Comparison of ENCODE assay signal across 8 cellular contexts in the genomic region with DNA sequence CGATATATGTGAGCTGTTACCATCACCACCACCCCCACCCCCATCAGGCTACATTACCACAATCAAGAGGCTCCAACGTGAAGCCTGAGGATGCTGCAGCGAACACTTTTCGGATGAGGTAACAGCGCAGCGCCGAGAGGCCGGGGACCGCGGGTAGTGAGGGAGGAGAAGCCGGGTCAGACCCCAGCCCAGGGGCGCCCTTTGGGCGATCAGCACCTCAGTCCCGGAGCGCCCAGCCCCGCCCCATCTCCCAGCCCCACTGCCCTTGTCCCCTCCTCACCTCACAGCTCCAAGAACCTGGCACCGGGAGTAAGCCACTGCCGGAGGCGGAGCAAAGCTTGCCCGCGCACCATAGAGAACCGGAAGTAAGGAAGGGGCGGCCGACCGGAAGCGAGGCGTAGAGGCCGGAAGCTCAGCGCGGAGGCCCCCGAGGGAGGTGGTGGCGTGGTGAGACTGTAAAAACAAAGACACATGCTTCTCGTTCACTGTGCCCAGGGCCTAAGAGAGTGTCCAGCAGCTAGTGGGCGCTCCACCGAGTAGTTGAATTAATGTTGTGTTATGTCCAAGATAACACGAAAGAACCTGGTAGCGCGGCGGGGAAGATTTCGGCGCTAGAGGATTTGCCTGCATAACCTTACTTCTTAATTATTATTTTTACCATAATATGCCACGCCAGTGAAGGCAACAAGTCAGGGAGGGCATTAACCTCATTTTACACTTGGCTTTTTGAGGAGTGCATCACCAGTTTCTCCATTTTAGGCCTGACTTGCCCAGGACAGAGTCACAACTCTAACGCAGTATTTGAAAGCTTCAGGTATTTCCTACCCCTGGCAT. TPM values are rescaled to one million over a fixed set of nuclear protein-coding genes. Genes with fewer than 3 reads are reported as not detected.
DNase-seq lines count a peak whose midpoint lies in the region; ATAC-seq lines count a peak whose summit lies in the region.

TSS of gene THOC5 (minus strand) at position 367 of the 834 bp plus-strand sequence. CDS start 4,610 bp downstream, outside the sequence.

- H3K23ac ChIP-seq in mesendoderm (ENCODE audit: low read length): peak within 1 kb of the TSS; percentile 0

- no peak within 1 kb of the TSS for H4K5ac ChIP-seq in mesendoderm (ENCODE audit: low read length)

- ATAC-seq in GM21390 (IDR thresholded peaks at IDR 0.05; ENCODE audit: unreplicated experiment): peak; percentile 88
- peak; percentile 98 for ATAC-seq in activated CD8-positive, alpha-beta memory T cell treated with anti-CD3 and anti-CD28 coated beads, Interleukin-2, amount 10 ng/mL, durations not matched to agents 7 days and 5 days

- H3K79me2 ChIP-seq in mesendoderm (ENCODE audit: control insufficient read depth, insufficient read depth, low read length): peaks cover 5% of the 10 kb centered on the region

- peak within 1 kb of the TSS; percentile 83 for H3K18ac ChIP-seq in mesendoderm (ENCODE audit: low read length)

- H3K27ac ChIP-seq in HUES48 (ENCODE audit: low read depth, low read length): peak within 1 kb of the TSS; percentile 90
- peak within 1 kb of the TSS; percentile 71 for H3K27ac ChIP-seq in mesendoderm (ENCODE audit: low read depth, low read length)

- no peak within 1 kb of the TSS for H4K8ac ChIP-seq in mesendoderm (ENCODE audit: low read depth, low read length)

- no peaks in the 10 kb centered on the region for H3K4me1 ChIP-seq in HUES48 (ENCODE audit: control insufficient read depth, insufficient read depth, low read length)
- H3K4me1 ChIP-seq in NT2/D1 (ENCODE audit: insufficient read depth, insufficient read length): no peaks in the 10 kb centered on the region
- no peaks in the 10 kb centered on the region for H3K4me1 ChIP-seq in endocrine pancreas (ENCODE audit: control insufficient read depth, insufficient read depth, low read length)
- no peaks in the 10 kb centered on the region for H3K4me1 ChIP-seq in mesendoderm (ENCODE audit: control insufficient read depth, low read depth, low read length)

- peak within 1 kb of the TSS; percentile 41 for H3K4me2 ChIP-seq in mesendoderm (ENCODE audit: low read length)

- no peak within 1 kb of the TSS for H2BK120ac ChIP-seq in mesendoderm (ENCODE audit: low read depth, low read length)

- H3K9me3 Mint-ChIP-seq in activated CD8-positive, alpha-beta memory T cell treated with anti-CD3 and anti-CD28 coated beads, Interleukin-2, amount 10 ng/mL, durations not matched to agents 7 days and 5 days (ENCODE audit: low read depth): no peaks in the 10 kb centered on the region

- H3K4me1 Mint-ChIP-seq in activated CD8-positive, alpha-beta memory T cell treated with anti-CD3 and anti-CD28 coated beads, Interleukin-2, amount 10 ng/mL, durations not matched to agents 7 days and 5 days: peaks cover 12% of the 10 kb centered on the region

- H2BK5ac ChIP-seq in mesendoderm (ENCODE audit: low read length): no peak within 1 kb of the TSS

- peaks cover 11% of the 10 kb centered on the region for H3K79me1 ChIP-seq in mesendoderm (ENCODE audit: low read length)

- H3K56ac ChIP-seq in mesendoderm (ENCODE audit: low read length): peak within 1 kb of the TSS; percentile 85

- H3K36me3 Mint-ChIP-seq in activated CD8-positive, alpha-beta memory T cell treated with anti-CD3 and anti-CD28 coated beads, Interleukin-2, amount 10 ng/mL, durations not matched to agents 7 days and 5 days: peaks cover 19% of the 10 kb centered on the region

- CTCF ChIA-PET in activated CD8-positive, alpha-beta memory T cell treated with anti-CD3 and anti-CD28 coated beads, Interleukin-2, amount 10 ng/mL, durations not matched to agents 7 days and 5 days (lab: Charles Lee): interaction anchor here (0.5 to 1.8 kb wide), 13 partner anchors 19 to 165 kb away, joined by 3 to 7 read pairs (median 4); partner anchors contain the start of genes AP1B1, NF2 and NIPSNAP1

- H3K4me3 ChIP-seq in HUES48 (ENCODE audit: low read depth, low read length) (peak within 1 kb of the TSS; percentile 93), NT2/D1 (ENCODE audit: insufficient read length, low read depth) (peak within 1 kb of the TSS; percentile 94), endocrine pancreas (ENCODE audit: control insufficient read depth, insufficient read depth, low read length) (peak within 1 kb of the TSS; percentile 82), mesendoderm (ENCODE audit: low read length) (peak within 1 kb of the TSS; percentile 57)

- H3K27me3 ChIP-seq in HUES48 (ENCODE audit: control insufficient read depth, insufficient read depth, low read length) (no peaks in the 10 kb centered on the region), NT2/D1 (ENCODE audit: insufficient read depth, insufficient read length) (no peaks in the 10 kb centered on the region), endocrine pancreas (ENCODE audit: control insufficient read depth, insufficient read depth, low read length) (no peaks in the 10 kb centered on the region), mesendoderm (ENCODE audit: insufficient read depth, low read length, poor library complexity) (no peaks in the 10 kb centered on the region)

- no CpG with 5 or more reads among the region's 43 CpGs for WGBS in mesendoderm (ENCODE audit: extremely low coverage, insufficient coverage, low lambda C conversion rate)

- peak within 1 kb of the TSS; percentile 84 for H3K9ac ChIP-seq in HUES48 (ENCODE audit: low read depth, low read length)
- peak within 1 kb of the TSS; percentile 90 for H3K9ac ChIP-seq in NT2/D1 (ENCODE audit: insufficient read length, low read depth)
- peak within 1 kb of the TSS; percentile 90 for H3K9ac ChIP-seq in endocrine pancreas (ENCODE audit: control insufficient read depth, insufficient read depth, low read length)
- H3K9ac ChIP-seq in mesendoderm (ENCODE audit: low read length): peak within 1 kb of the TSS; percentile 73

- peak within 1 kb of the TSS; percentile 94 for H3K27ac Mint-ChIP-seq in activated CD8-positive, alpha-beta memory T cell treated with anti-CD3 and anti-CD28 coated beads, Interleukin-2, amount 10 ng/mL, durations not matched to agents 7 days and 5 days

- H3K4me3 Mint-ChIP-seq in activated CD8-positive, alpha-beta memory T cell treated with anti-CD3 and anti-CD28 coated beads, Interleukin-2, amount 10 ng/mL, durations not matched to agents 7 days and 5 days: peak within 1 kb of the TSS; percentile 88

- H2BK15ac ChIP-seq in mesendoderm (replicated peaks; ENCODE audit: low read depth): no peak within 1 kb of the TSS

- peak within 1 kb of the TSS; percentile 41 for H3K4ac ChIP-seq in mesendoderm (ENCODE audit: low read depth, low read length)

- no peaks in the 10 kb centered on the region for H3K27me3 Mint-ChIP-seq in activated CD8-positive, alpha-beta memory T cell treated with anti-CD3 and anti-CD28 coated beads, Interleukin-2, amount 10 ng/mL, durations not matched to agents 7 days and 5 days

- no peak within 1 kb of the TSS for H2AK5ac ChIP-seq in mesendoderm (ENCODE audit: low read length)

- DNase-seq in D341Med (ENCODE audit: low spot score): peak; percentile 98
- peak; percentile 81 for DNase-seq in NT2/D1 (ENCODE audit: low read depth, low spot score)
- DNase-seq in activated CD8-positive, alpha-beta memory T cell treated with anti-CD3 and anti-CD28 coated beads, Interleukin-2, amount 10 ng/mL, durations not matched to agents 7 days and 5 days: peak; percentile 94
- DNase-seq in mesendoderm: peak; percentile 97
- DNase-seq in stimulated activated CD8-positive, alpha-beta memory T cell treated with anti-CD3 and anti-CD28 coated beads, Interleukin-15, amount 100 ng/mL, for 1 hour (ENCODE audit: low read depth): peak; percentile 75

- H3K36me3 ChIP-seq in HUES48 (ENCODE audit: control insufficient read depth, insufficient read depth, low read length): peaks cover 62% of the 10 kb centered on the region
- H3K36me3 ChIP-seq in NT2/D1 (ENCODE audit: insufficient read depth, insufficient read length, low read length): peaks cover 58% of the 10 kb centered on the region
- H3K36me3 ChIP-seq in endocrine pancreas (ENCODE audit: control insufficient read depth, insufficient read depth, low read length): peaks cover 2% of the 10 kb centered on the region
- H3K36me3 ChIP-seq in mesendoderm (ENCODE audit: control insufficient read depth, insufficient read depth, low read length): peaks cover 14% of the 10 kb centered on the region

- H3K9me3 ChIP-seq in HUES48 (ENCODE audit: control insufficient read depth, insufficient read depth, low read length) (no peaks in the 10 kb centered on the region), NT2/D1 (ENCODE audit: insufficient read depth, low read length) (peaks cover 6% of the 10 kb centered on the region; the same call in 1 of the 2 replicates), endocrine pancreas (ENCODE audit: control insufficient read depth, low read length) (no peaks in the 10 kb centered on the region)

RNA-seq across cellular contexts. Expression of gene THOC5, which starts in this region (rescaled TPM):
- 10 to 100 TPM; 57.5 to 62.9 TPM for total RNA-seq in activated CD8-positive, alpha-beta memory T cell treated with anti-CD3 and anti-CD28 coated beads, Interleukin-2, amount 10 ng/mL, durations not matched to agents 7 days and 5 days
- polyA plus RNA-seq in mesendoderm (2013, experiment 1 of 2): 32.7 TPM
- 31.6 TPM for polyA plus RNA-seq in mesendoderm (2013, experiment 2 of 2)

Comparison
In these comparisons a context has a peak if more than half of its experiments do, and no peak if none do; other contexts are left out.
1. Peak in every context shown above with its lines: DNase-seq, ATAC-seq, H3K4me3 ChIP-seq and H3K27ac ChIP-seq.